Comparison of ENCODE assay signal across 8 cellular contexts in the genomic region with DNA sequence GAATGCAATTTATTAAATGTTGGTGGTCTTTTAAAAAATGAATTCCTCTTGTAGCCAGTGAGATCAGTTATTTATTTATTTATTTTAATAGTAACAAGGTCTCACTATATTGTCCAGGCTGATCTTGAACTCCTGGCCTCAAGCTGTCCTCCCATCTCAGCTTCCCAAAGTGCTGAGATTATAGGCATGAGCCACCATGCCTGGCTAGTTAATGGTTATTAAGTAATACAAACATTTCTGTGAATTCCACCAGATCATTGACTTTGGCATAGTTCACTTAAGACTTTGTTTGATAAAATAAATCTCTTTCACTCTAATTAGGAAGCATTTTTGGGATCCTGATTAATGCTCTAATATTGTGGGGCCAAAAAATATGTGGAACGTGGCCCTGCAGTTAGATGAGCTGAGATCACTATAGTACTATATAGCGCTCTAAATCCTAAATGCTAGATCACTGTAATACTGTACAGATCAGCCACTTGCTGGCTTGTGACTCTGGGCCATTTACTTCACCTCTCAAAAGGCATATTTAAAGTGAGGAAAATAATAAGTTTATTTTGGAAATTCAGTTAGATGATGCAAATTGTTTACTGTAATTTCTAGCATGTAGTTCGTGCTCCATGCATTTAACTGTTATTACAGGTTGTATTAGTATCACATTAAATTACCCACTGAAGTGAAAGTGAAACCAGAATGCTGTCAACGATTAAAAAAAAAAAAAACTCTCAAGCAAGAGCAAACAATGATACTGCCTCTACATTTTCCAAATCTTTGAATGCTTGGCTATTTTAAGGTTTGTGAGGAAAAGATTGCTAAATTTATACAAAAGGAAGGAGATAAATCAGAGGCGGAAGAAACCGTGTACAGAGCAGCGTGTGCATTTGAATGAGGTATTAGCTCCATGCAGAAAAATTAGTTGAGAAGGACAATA. TPM values are rescaled to one million over a fixed set of nuclear protein-coding genes. Genes with fewer than 3 reads are reported as not detected.
DNase-seq lines count a peak whose midpoint lies in the region; ATAC-seq, FAIRE-seq and TF ChIP-seq lines count a peak whose summit lies in the region.

No MANE protein-coding gene starts in this region.

- H3K9me3 ChIP-seq in Panc1 (ENCODE audit: control insufficient read depth, insufficient read depth, low read depth, low read length) (no peaks in the 10 kb centered on the region), psoas muscle (no peaks in the 10 kb centered on the region)

- no TSS peak for BruUV-seq in Panc1 (replicated peaks; lab: Mats Ljungman, UMichigan)

- TF ChIP-seq CTCF in Panc1 (IDR thresholded peaks at IDR 0.05), result no peak
- no peak for TF ChIP-seq CTCF in psoas muscle (IDR thresholded peaks at IDR 0.05)

- no peak for DNase-seq in GM12892 (ENCODE audit: insufficient read length)
- no peak for DNase-seq in Panc1 (ENCODE audit: low read depth, low spot score)
- DNase-seq in psoas muscle, result no peak
- DNase-seq in AG08395 (ENCODE audit: low spot score), result no peak
- no peak for DNase-seq in HuH-7 (ENCODE audit: low spot score)
- no peak for DNase-seq in NCI-H345 treated with DMSO at 0.1 percent for 48 hours (lab: John Stamatoyannopoulos, UW; ENCODE audit: unreplicated experiment)

- peaks cover 10% of the 10 kb centered on the region; the same call in 1 of the 2 replicates for H3K4me1 ChIP-seq in Panc1 (ENCODE audit: control insufficient read depth, insufficient read depth, low read length)
- peaks cover 3% of the 10 kb centered on the region for H3K4me1 ChIP-seq in psoas muscle

- 5 to 16% (median 8%) methylated on average over 7 of the region's 7 CpGs for WGBS in psoas muscle, 3 donors

- CTCF ChIA-PET in Panc1 (lab: Charles Lee), result no interaction called here

- no peaks in the 10 kb centered on the region for H3K27me3 ChIP-seq in Panc1 (ENCODE audit: control insufficient read depth, insufficient read depth, low read length)
- no peaks in the 10 kb centered on the region for H3K27me3 ChIP-seq in psoas muscle (ENCODE audit: insufficient read depth in 3 of 3, low read length in 2 of 3)

- in situ Hi-C loops in Panc1 (cut with HindIII; ENCODE audit: low pct_unique_long_range_greater_than_20kb, low sequenced_read_pairs), result no loop called here

- H3K36me3 ChIP-seq in Panc1 (ENCODE audit: control insufficient read depth, insufficient read depth, low read length) (no peaks in the 10 kb centered on the region), psoas muscle (ENCODE audit: insufficient read depth in 1 of 2, low read depth in 1 of 2) (no peaks in the 10 kb centered on the region)

- ATAC-seq in Panc1 (peak; percentile 88), psoas muscle (no peak), HG02973 (IDR thresholded peaks at IDR 0.05; ENCODE audit: unreplicated experiment) (no peak)

- H3K4me3 ChIP-seq in Panc1 (ENCODE audit: low read depth in 2 of 2, low read length in 2 of 2) (peak overlapping the region; percentile 66 to 82), psoas muscle (peak overlapping the region; percentile 68)

- POLR2A ChIA-PET in Panc1 (lab: Charles Lee), result no interaction called here

- no peak for TF ChIP-seq POLR2A in GM12892 (IDR thresholded peaks at IDR 0.05; ENCODE audit: low read depth, low read length)

- FAIRE-seq in GM12892 (lab: Jason Lieb, UNC) (peak; percentile 81), endometrium (lab: Jason Lieb, UNC) (peak; percentile 90)

- peak overlapping the region; percentile 95 for H3K27ac ChIP-seq in Panc1 (ENCODE audit: low read length)
- peak overlapping the region; percentile 43 for H3K27ac ChIP-seq in psoas muscle

- intact Hi-C loops in Panc1 (cut with micrococcal nuclease; ENCODE audit: unreplicated experiment) (no loop called here), psoas muscle (cut with DNase I) (no loop called here)

RNA-seq across cellular contexts. Expression of a gene that starts 15.9 kb away (rescaled TPM):
- polyA plus RNA-seq in GM12892 (2012; ENCODE audit: missing spikeins), result 81.0 TPM
- 8.1 TPM for total RNA-seq in Panc1 (2021; ENCODE audit: unreplicated experiment)
- polyA plus RNA-seq in Panc1 (2012; ENCODE audit: insufficient read length), result 4.9 TPM
- total RNA-seq in psoas muscle, result 1 to 10 TPM; 1.6 to 3.8 (median 2.6) TPM
- 1 to 10 TPM; 1.1 to 3.8 (median 1.4) TPM for polyA plus RNA-seq in psoas muscle

RNA-seq across cellular contexts. Expression of a gene that starts 22.1 kb away (rescaled TPM):
- 36.7 TPM for polyA plus RNA-seq in GM12892 (2012; ENCODE audit: missing spikeins)
- total RNA-seq in Panc1 (2021; ENCODE audit: unreplicated experiment) (4.7 TPM), psoas muscle (10 to 100 TPM; 39.6 to 63.1 (median 53.1) TPM)
- polyA plus RNA-seq in Panc1 (2012; ENCODE audit: insufficient read length), result 3.6 TPM
- 10 to 100 TPM; 56.6 to 73.1 (median 65.6) TPM for polyA plus RNA-seq in psoas muscle
